In the genomic region with DNA sequence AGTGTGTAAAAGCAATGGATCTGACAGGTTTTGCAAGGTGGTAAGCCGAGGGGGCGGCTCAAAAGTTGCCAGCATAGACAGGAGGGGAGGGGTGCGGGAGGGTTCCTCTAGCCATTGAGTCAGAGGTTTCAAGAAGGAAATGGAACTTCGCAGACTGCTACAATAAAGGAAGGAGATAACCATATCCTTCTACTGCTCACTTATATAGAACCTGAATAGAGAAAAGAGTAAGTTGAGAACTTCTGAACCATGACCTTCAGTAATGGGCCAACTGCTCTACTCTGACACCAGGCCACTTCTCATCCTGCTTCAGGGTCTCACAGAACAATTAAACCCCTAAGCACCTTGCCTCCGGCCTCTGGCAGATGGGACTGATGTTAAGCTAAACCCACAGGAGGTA, we compare ENCODE assay signal across 8 cellular contexts. TPM values are rescaled to one million over a fixed set of nuclear protein-coding genes. Genes with fewer than 3 reads are reported as not detected.
DNase-seq lines count a peak whose midpoint lies in the region; ATAC-seq and TF ChIP-seq lines count a peak whose summit lies in the region.

No MANE protein-coding gene starts in this region.

- peaks cover 6 to 18% of the 10 kb centered on the region in 2 donors for H3K4me1 Mint-ChIP-seq in effector memory CD8-positive, alpha-beta T cell (ENCODE audit: low read depth in 2 of 2)

- H3K27me3 Mint-ChIP-seq in effector memory CD8-positive, alpha-beta T cell = no peaks in the 10 kb centered on the region

- TF ChIP-seq EP300 in sigmoid colon (IDR thresholded peaks at IDR 0.05) = no peak

- TF ChIP-seq POLR2A in sigmoid colon (IDR thresholded peaks at IDR 0.05) = no peak

- DNase-seq in GM13976 (ENCODE audit: low spot score) (peak; percentile 66), sigmoid colon (no peak), NCI-H774 (lab: John Stamatoyannopoulos, UW) (no peak), NCI-H1417 (lab: John Stamatoyannopoulos, UW) (no peak), NCI-H1694 treated with DMSO at 0.1 percent for 48 hours (lab: John Stamatoyannopoulos, UW) (no peak)
- DNase-seq in effector memory CD8-positive, alpha-beta T cell = no peak

- H3K4me3 ChIP-seq in sigmoid colon = no peak overlapping the region

- no peaks in the 10 kb centered on the region for H3K36me3 Mint-ChIP-seq in effector memory CD8-positive, alpha-beta T cell (ENCODE audit: insufficient read depth)

- 64 to 81% methylated on average over 5 of the region's 5 CpGs for WGBS in sigmoid colon, 2 donors

- no peak overlapping the region for H3K4me3 Mint-ChIP-seq in effector memory CD8-positive, alpha-beta T cell

- no peak overlapping the region for H3K27ac ChIP-seq in sigmoid colon

- H3K4me1 ChIP-seq in sigmoid colon = peaks cover 0 to 11% (median 3%) of the 10 kb centered on the region in 4 donors

- no peaks in the 10 kb centered on the region for H3K9me3 ChIP-seq in sigmoid colon

- no peaks in the 10 kb centered on the region for H3K27me3 ChIP-seq in sigmoid colon

- intact Hi-C loops in sigmoid colon (cut with DNase I) = no loop called here

- in situ Hi-C loops in GM13976 (cut with MboI; ENCODE audit: low sequenced_read_pairs, unreplicated experiment) = no loop called here

- H3K9me3 Mint-ChIP-seq in effector memory CD8-positive, alpha-beta T cell = no peaks in the 10 kb centered on the region

- TF ChIP-seq CTCF in GM13976 (IDR thresholded peaks at IDR 0.05; ENCODE audit: borderline replicate concordance, control extremely low read depth, extremely low read depth, insufficient read depth, missing control alignments) = no peak
- TF ChIP-seq CTCF in sigmoid colon (IDR thresholded peaks at IDR 0.05) = no peak

- no peaks in the 10 kb centered on the region for H3K36me3 ChIP-seq in sigmoid colon

- H3K27ac Mint-ChIP-seq in effector memory CD8-positive, alpha-beta T cell = no peak overlapping the region

- ATAC-seq in GM21381 (IDR thresholded peaks at IDR 0.05; ENCODE audit: unreplicated experiment) (peak; percentile 56), HG03521 (IDR thresholded peaks at IDR 0.05; ENCODE audit: unreplicated experiment) (peak; percentile 58)
- peak; percentile 50 for ATAC-seq in effector memory CD8-positive, alpha-beta T cell (replicated peaks)

RNA-seq across cellular contexts. Expression of gene BCAR3, which starts 26.3 kb away (rescaled TPM):
- 10 to 100 TPM; 12.3 to 22.1 (median 18.2) TPM for total RNA-seq in sigmoid colon
- polyA plus RNA-seq in sigmoid colon = 10 to 100 TPM; 24.8 to 43.2 (median 39.5) TPM
